In the genomic region with DNA sequence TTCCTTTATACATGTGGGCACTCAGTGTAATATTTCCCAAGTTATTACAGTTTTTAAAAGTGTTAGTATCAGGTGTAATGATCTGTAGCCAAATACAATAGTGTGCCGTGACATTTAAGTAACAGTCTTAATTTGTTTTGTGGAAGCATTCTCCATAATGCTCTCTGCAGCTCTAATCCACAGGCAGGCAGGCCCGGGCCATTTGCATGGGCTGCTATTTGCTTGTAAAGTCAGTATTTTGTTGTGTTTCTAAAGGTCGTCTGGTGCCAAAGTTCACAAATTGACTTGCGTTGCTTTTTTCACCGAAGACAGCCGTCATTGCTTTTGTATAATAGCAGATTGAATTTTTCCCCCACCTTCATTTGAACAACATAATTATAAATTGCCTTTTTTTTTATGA, we compare ENCODE assay signal across 23 cellular contexts.
"Had no signal": no experiment of that assay in that cellular context is flagged by ENCODE, and none has a peak within 500 bp of the region (broad histone marks: within the 10 kb centered on the region; RNA-seq: fewer than 3 reads in every experiment).

No MANE protein-coding gene starts in this region.

- H3K27ac Mint-ChIP-seq: activated CD4-positive, alpha-beta memory T cell treated with anti-CD3 and anti-CD28 coated beads, Interleukin-2, amount 10 ng/mL, durations not matched to agents 7 days and 5 days; activated CD4-positive, alpha-beta T cell treated with anti-CD3 and anti-CD28 coated beads for 36 hours; activated naive CD4-positive, alpha-beta T cell treated with anti-CD3 and anti-CD28 coated beads, Interleukin-2, amount 50 U/mL, for 24 hours; activated T-cell treated with anti-CD3 and anti-CD28 coated beads, Interleukin-2, amount 50 U/mL, for 72 hours; activated T-helper 2 cell treated with anti-CD3 and anti-CD28 coated beads, Interferon-gamma antibody, Interleukin-2, Interleukin-4, amounts not matched to agents 10 μg/mL and 5 μg/mL and 100 μg/mL, durations not matched to agents 14 hours and 24 hours and 36 hours had no signal

- H3K9me3 ChIP-seq: SJCRH30, SK-N-SH had no signal

- DNase-seq: activated CD4-positive, alpha-beta memory T cell treated with anti-CD3 and anti-CD28 coated beads, Interleukin-2, amount 10 ng/mL, durations not matched to agents 7 days and 5 days; activated CD4-positive, alpha-beta T cell treated with anti-CD3 and anti-CD28 coated beads for 36 hours; activated CD4-positive, alpha-beta T cell treated with anti-CD3 and anti-CD28 coated beads, Interleukin-2, amount 50 U/mL, for 1 hour; activated T-cell treated with anti-CD3 and anti-CD28 coated beads, Interleukin-2, amount 50 U/mL, for 72 hours; aorta; central memory CD4-positive, alpha-beta T cell; MM.1S; NCI-H1105; NCI-H1436 treated with DMSO at 0.1 percent for 48 hours; NCI-H187; NCI-H2171 treated with DMSO at 0.1 percent for 48 hours; NCI-H226; NCI-H82; OCI-M1; Right ventricle myocardium superior; SJCRH30; SK-N-SH; T-helper 1 cell had no signal

- H3K27ac ChIP-seq: RWPE1, SJCRH30, VCaP had no signal

- H3K36me3 Mint-ChIP-seq: activated naive CD4-positive, alpha-beta T cell treated with anti-CD3 and anti-CD28 coated beads, Interleukin-2, amount 50 U/mL, for 24 hours had no signal

- H3K4me3 Mint-ChIP-seq: activated CD4-positive, alpha-beta memory T cell treated with anti-CD3 and anti-CD28 coated beads, Interleukin-2, amount 10 ng/mL, durations not matched to agents 7 days and 5 days; activated CD4-positive, alpha-beta T cell treated with anti-CD3 and anti-CD28 coated beads for 36 hours; activated naive CD4-positive, alpha-beta T cell treated with anti-CD3 and anti-CD28 coated beads, Interleukin-2, amount 50 U/mL, for 24 hours; activated T-cell treated with anti-CD3 and anti-CD28 coated beads, Interleukin-2, amount 50 U/mL, for 72 hours had no signal

- H3K9ac ChIP-seq: SK-N-SH had no signal

- H3K36me3 ChIP-seq: SJCRH30 had no signal

- H3K4me1 Mint-ChIP-seq: activated CD4-positive, alpha-beta memory T cell treated with anti-CD3 and anti-CD28 coated beads, Interleukin-2, amount 10 ng/mL, durations not matched to agents 7 days and 5 days; activated naive CD4-positive, alpha-beta T cell treated with anti-CD3 and anti-CD28 coated beads, Interleukin-2, amount 50 U/mL, for 24 hours had no signal

- H3K4me3 ChIP-seq: SJCRH30 had no signal

- H3K9me3 Mint-ChIP-seq: activated CD4-positive, alpha-beta memory T cell treated with anti-CD3 and anti-CD28 coated beads, Interleukin-2, amount 10 ng/mL, durations not matched to agents 7 days and 5 days; activated naive CD4-positive, alpha-beta T cell treated with anti-CD3 and anti-CD28 coated beads, Interleukin-2, amount 50 U/mL, for 24 hours; activated T-cell treated with anti-CD3 and anti-CD28 coated beads, Interleukin-2, amount 50 U/mL, for 72 hours; activated T-helper 2 cell treated with anti-CD3 and anti-CD28 coated beads, Interferon-gamma antibody, Interleukin-2, Interleukin-4, amounts not matched to agents 10 μg/mL and 5 μg/mL and 100 μg/mL, durations not matched to agents 14 hours and 24 hours and 36 hours had no signal

- H3K4me2 ChIP-seq: SK-N-SH had no signal

- ATAC-seq: activated CD4-positive, alpha-beta T cell treated with anti-CD3 and anti-CD28 coated beads for 36 hours; activated T-cell treated with anti-CD3 and anti-CD28 coated beads, Interleukin-2, amount 50 U/mL, for 72 hours; Panc1 had no signal

- H3K27me3 ChIP-seq: SJCRH30 had no signal
